12 cellular contexts compared by ENCODE assay signal in the genomic region with DNA sequence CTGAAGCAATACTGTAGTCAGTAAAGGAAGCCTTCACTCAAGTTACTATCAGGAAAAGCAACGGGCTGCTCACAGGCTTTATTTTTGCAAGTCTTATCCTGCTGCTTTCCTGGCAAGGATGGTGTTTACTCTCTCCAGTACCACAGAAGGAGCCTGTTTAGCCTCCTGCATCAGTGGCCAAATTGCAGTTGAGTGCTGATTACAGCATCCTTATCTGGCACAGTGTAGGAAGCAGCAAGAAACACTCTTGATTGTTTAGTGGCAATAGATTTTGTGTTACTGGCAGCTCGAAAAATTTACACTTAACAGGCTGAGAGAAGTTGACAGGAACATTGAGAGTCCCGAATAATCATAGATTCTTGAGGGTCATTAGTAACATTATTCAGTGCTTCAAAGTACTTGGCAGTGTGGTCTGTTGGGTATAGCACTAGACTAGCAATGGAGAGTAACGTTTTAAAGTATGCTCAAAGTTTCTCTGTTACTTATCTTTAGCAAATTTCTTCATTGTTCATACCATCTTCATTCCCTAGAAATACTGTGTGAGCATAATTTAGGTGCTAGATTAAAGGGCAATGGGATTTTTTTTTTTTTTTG. TPM values are rescaled to one million over a fixed set of nuclear protein-coding genes. Genes with fewer than 3 reads are reported as not detected.
DNase-seq lines count a peak whose midpoint lies in the region; ATAC-seq and TF ChIP-seq lines count a peak whose summit lies in the region.
"Had no signal": no experiment of that assay in that cellular context is flagged by ENCODE, and none has a peak within 500 bp of the region (broad histone marks: within the 10 kb centered on the region; RNA-seq: fewer than 3 reads in every experiment).

No MANE protein-coding gene starts in this region.

- no peak for ATAC-seq in HG03469 (IDR thresholded peaks at IDR 0.05; ENCODE audit: unreplicated experiment)
- ATAC-seq in GM19452 (IDR thresholded peaks at IDR 0.05; ENCODE audit: unreplicated experiment), result no peak
- ATAC-seq: left colon had no signal

- H3K27ac ChIP-seq in prostate gland, result no peak overlapping the region

- no peak for TF ChIP-seq POLR2A in prostate gland (IDR thresholded peaks at IDR 0.05)

- intact Hi-C loops in head of caudate nucleus (cut with DNase I) (no loop called here), prostate gland (cut with DNase I) (no loop called here)

- no peaks in the 10 kb centered on the region for H3K4me1 ChIP-seq in prostate gland (replicated peaks)
- H3K4me1 ChIP-seq: Caco-2 had no signal

- DNase-seq in MG63, result peak; percentile 35
- DNase-seq in SK-N-DZ (ENCODE audit: low spot score), result peak; percentile 83
- peak in 30 of 42 donors; percentile 22 to 85 (median 50) for DNase-seq in head of caudate nucleus
- peak; percentile 40 for DNase-seq in prostate gland (ENCODE audit: low spot score)
- no peak for DNase-seq in T-helper 9 cell
- DNase-seq in activated CD4-positive, alpha-beta T cell treated with anti-CD3 and anti-CD28 coated beads, Interleukin-2, amount 50 U/mL, for 48 hours, result no peak
- DNase-seq: activated T-cell treated with anti-CD3 and anti-CD28 coated beads for 4 hours, Caco-2, left colon, NCI-H187 had no signal

- 12% methylated on average over 4 of the region's 4 CpGs for WGBS in prostate gland

- no peak for TF ChIP-seq CTCF in prostate gland (IDR thresholded peaks at IDR 0.05)

- H3K27me3 ChIP-seq in MG63, result no peaks in the 10 kb centered on the region
- no peaks in the 10 kb centered on the region for H3K27me3 ChIP-seq in prostate gland (replicated peaks; ENCODE audit: insufficient read depth)

- H3K4me3 ChIP-seq in MG63, result no peak overlapping the region
- no peak overlapping the region for H3K4me3 ChIP-seq in prostate gland

- H3K9me3 ChIP-seq in MG63 (no peaks in the 10 kb centered on the region), prostate gland (no peaks in the 10 kb centered on the region)
- H3K9me3 ChIP-seq: Caco-2 had no signal

- H3K36me3 ChIP-seq in MG63 (no peaks in the 10 kb centered on the region; the same call in 1 of the 2 replicates), prostate gland (no peaks in the 10 kb centered on the region)

RNA-seq across cellular contexts. Expression of a gene that starts 11.7 kb away (rescaled TPM):
- total RNA-seq in MG63 (2014; rRNA removed; shearing (Covaris generic); ENCODE audit: low replicate concordance), result 20.3 and 21.1 TPM in 2 replicates
- polyA plus RNA-seq in SK-N-DZ (2014; cell fraction: cytosol; rRNA removed), result 39.8 and 41.1 TPM in 2 replicates
- 23.3 and 24.8 TPM in 2 replicates for polyA plus RNA-seq in SK-N-DZ (2014; cell fraction: nucleus; rRNA removed)
- total RNA-seq in prostate gland, result 10 to 100 TPM; 15.2 to 22.2 TPM

RNA-seq across cellular contexts. Expression of a gene that starts 25.4 kb away (rescaled TPM):
- total RNA-seq in MG63 (2014; rRNA removed; shearing (Covaris generic); ENCODE audit: low replicate concordance), result 51.2 and 52.8 TPM in 2 replicates
- 88.7 and 92.9 TPM in 2 replicates for polyA plus RNA-seq in SK-N-DZ (2014; cell fraction: cytosol; rRNA removed)
- 21.5 and 35.5 TPM in 2 replicates for polyA plus RNA-seq in SK-N-DZ (2014; cell fraction: nucleus; rRNA removed)
- 10 to 100 TPM; 26.5 to 29.1 TPM for total RNA-seq in prostate gland

RNA-seq across cellular contexts. Expression of a gene that starts 25.4 kb away (rescaled TPM):
- 24.5 and 30.9 TPM in 2 replicates for total RNA-seq in MG63 (2014; rRNA removed; shearing (Covaris generic); ENCODE audit: low replicate concordance)
- polyA plus RNA-seq in SK-N-DZ (2014; cell fraction: cytosol; rRNA removed), result 85.8 and 92.9 TPM in 2 replicates
- polyA plus RNA-seq in SK-N-DZ (2014; cell fraction: nucleus; rRNA removed), result 44.6 and 105 TPM in 2 replicates
- 10 to 100 TPM in 1 of 2 donors, 1 to 10 TPM in 1; 1.2 to 10.8 TPM for total RNA-seq in prostate gland

RNA-seq across cellular contexts. Expression of a gene that starts 45.5 kb away (rescaled TPM):
- not detected in 2 replicates for total RNA-seq in MG63 (2014; rRNA removed; shearing (Covaris generic); ENCODE audit: low replicate concordance)
- polyA plus RNA-seq in SK-N-DZ (2014; cell fraction: cytosol; rRNA removed), result not detected in 2 replicates
- polyA plus RNA-seq in SK-N-DZ (2014; cell fraction: nucleus; rRNA removed), result not detected in 2 replicates
- total RNA-seq in prostate gland, result under 1 TPM in 1 of 2 donors, not detected in 1; 0.85 TPM
- total RNA-seq: left colon had no signal

RNA-seq across cellular contexts. Expression of a gene that starts 56.8 kb away (rescaled TPM):
- total RNA-seq in MG63 (2014; rRNA removed; shearing (Covaris generic); ENCODE audit: low replicate concordance), result 3.3 and 30.8 TPM in 2 replicates
- polyA plus RNA-seq in SK-N-DZ (2014; cell fraction: cytosol; rRNA removed), result 32.0 and 38.7 TPM in 2 replicates
- 18.9 and 26.2 TPM in 2 replicates for polyA plus RNA-seq in SK-N-DZ (2014; cell fraction: nucleus; rRNA removed)
- total RNA-seq in prostate gland, result 10 to 100 TPM in 1 of 2 donors, 1 to 10 TPM in 1; 9.9 to 20.9 TPM

Comparison
In these comparisons a context has a peak if more than half of its experiments do, and no peak if none do; other contexts are left out.
1. DNase-seq: peak in MG63 (single experiment), SK-N-DZ (single experiment), head of caudate nucleus (30 of 42) and prostate gland (single experiment); none in T-helper 9 cell (single experiment) and activated CD4-positive, alpha-beta T cell treated with anti-CD3 and anti-CD28 coated beads, Interleukin-2, amount 50 U/mL, for 48 hours (0 of 2).